13 cellular contexts compared by ENCODE assay signal in the genomic region with DNA sequence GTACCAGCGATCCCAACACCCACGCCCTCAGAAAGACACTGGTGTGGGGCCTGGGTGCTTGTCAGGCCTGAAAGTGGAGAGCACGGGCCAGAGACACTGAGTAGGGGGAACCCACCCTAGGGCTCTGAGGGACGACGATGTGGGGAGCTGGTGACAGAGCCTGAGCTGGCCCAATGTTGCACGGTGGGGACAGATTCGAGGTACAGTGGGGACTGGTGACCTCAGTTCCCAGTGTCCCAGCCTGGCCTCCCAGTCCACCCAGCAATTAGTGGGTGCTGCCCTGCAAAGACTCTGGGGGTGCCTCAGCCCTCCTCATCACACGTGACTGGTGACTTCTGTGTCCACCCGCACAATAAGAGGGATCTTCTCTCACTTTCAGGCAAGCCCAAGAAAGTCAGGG. TPM values are rescaled to one million over a fixed set of nuclear protein-coding genes. Genes with fewer than 3 reads are reported as not detected.
"Had no signal": no experiment of that assay in that cellular context is flagged by ENCODE, and none has a peak within 500 bp of the region (broad histone marks: within the 10 kb centered on the region; RNA-seq: fewer than 3 reads in every experiment).

No MANE protein-coding gene starts in this region.

RNA-seq across cellular contexts. Expression of gene TUBB8B, which starts 36.6 kb away (rescaled TPM):
- total RNA-seq: heart right ventricle, hepatocyte, kidney epithelial cell, left ventricle myocardium inferior, natural killer cell, osteoblast, posterior vena cava, psoas muscle, sigmoid colon, stomach, transverse colon, ureter had no signal
- polyA plus RNA-seq: neural cell had no signal
